1 cellular context compared by ENCODE assay signal in genomic region chr12:2819810-2820209, GRCh38.
TF ChIP-seq lines count a peak whose summit lies in the region.

No MANE protein-coding gene starts in this region.

TF ChIP-seq in HCT116, 20 proteins besides CTCF, POLR2A, EP300 and RAD21 (continued from another document):
- TF ChIP-seq REST (IDR thresholded peaks at IDR 0.05; ENCODE audit: low read depth) = no peak
- TF ChIP-seq, protein P1, sequence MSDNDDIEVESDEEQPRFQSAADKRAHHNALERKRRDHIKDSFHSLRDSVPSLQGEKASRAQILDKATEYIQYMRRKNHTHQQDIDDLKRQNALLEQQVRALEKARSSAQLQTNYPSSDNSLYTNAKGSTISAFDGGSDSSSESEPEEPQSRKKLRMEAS (IDR thresholded peaks at IDR 0.05) = no peak
- no peak for TF ChIP-seq EZH2phosphoT487 (IDR thresholded peaks at IDR 0.05; ENCODE audit: borderline replicate concordance)
TF ChIP-seq in HCT116: peak in this region for 0.
